In the genomic region with DNA sequence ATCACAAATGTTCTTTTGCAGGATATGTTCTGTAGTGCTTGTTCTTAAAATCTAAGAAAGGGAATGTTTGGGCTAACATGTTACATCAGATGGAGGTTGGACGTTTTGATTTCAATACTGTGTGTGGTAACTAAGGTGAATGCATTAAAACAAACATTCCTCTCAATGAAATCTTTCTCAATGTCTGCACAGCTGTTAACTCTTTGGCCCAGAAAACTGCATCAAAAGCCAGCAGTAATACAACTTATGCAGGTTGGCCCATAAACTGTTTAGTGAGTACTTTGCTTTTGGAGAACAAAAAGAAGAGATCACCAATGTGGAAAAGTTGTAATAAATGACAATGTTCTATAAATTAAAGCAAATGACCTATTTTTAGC, we compare ENCODE assay signal across 15 cellular contexts. TPM values are rescaled to one million over a fixed set of nuclear protein-coding genes. Genes with fewer than 3 reads are reported as not detected.
DNase-seq lines count a peak whose midpoint lies in the region; ATAC-seq lines count a peak whose summit lies in the region.
"Had no signal": no experiment of that assay in that cellular context is flagged by ENCODE, and none has a peak within 500 bp of the region (broad histone marks: within the 10 kb centered on the region; RNA-seq: fewer than 3 reads in every experiment).

No MANE protein-coding gene starts in this region.

- ATAC-seq in effector memory CD8-positive, alpha-beta T cell (replicated peaks), result no peak
- ATAC-seq: activated CD8-positive, alpha-beta T cell treated with anti-CD3 and anti-CD28 coated beads for 36 hours; HCT116 had no signal

- no peaks in the 10 kb centered on the region for H3K4me1 Mint-ChIP-seq in effector memory CD8-positive, alpha-beta T cell (ENCODE audit: low read depth in 2 of 2)

- peaks cover 11 to 37% of the 10 kb centered on the region in 2 donors for H3K27me3 Mint-ChIP-seq in effector memory CD8-positive, alpha-beta T cell

- H3K9me3 Mint-ChIP-seq in effector memory CD8-positive, alpha-beta T cell, result no peaks in the 10 kb centered on the region

- H3K4me3 Mint-ChIP-seq in effector memory CD8-positive, alpha-beta T cell, result no peak overlapping the region
- H3K4me3 Mint-ChIP-seq: activated CD8-positive, alpha-beta T cell treated with anti-CD3 and anti-CD28 coated beads for 36 hours had no signal

- no peaks in the 10 kb centered on the region for H3K36me3 Mint-ChIP-seq in effector memory CD8-positive, alpha-beta T cell (ENCODE audit: insufficient read depth)

- H3K27ac Mint-ChIP-seq in effector memory CD8-positive, alpha-beta T cell, result no peak overlapping the region
- H3K27ac Mint-ChIP-seq: activated CD8-positive, alpha-beta T cell treated with anti-CD3 and anti-CD28 coated beads for 36 hours had no signal

- DNase-seq in Daoy (ENCODE audit: low read depth) (peak; percentile 4), NCI-H748 (lab: John Stamatoyannopoulos, UW; ENCODE audit: unreplicated experiment) (peak; percentile 80), dermis blood vessel endothelial cell (peak; percentile 62), lung microvascular endothelial cell (ENCODE audit: low read depth in 2 of 2) (peak; percentile 53 to 76), pons (ENCODE audit: low spot score) (no peak), COR-L47 (lab: John Stamatoyannopoulos, UW) (no peak)
- no peak for DNase-seq in effector memory CD8-positive, alpha-beta T cell
- no peak for DNase-seq in activated CD4-positive, alpha-beta T cell treated with anti-CD3 and anti-CD28 coated beads, Interleukin-2, amount 50 U/mL, for 1 hour
- DNase-seq: activated CD8-positive, alpha-beta T cell treated with anti-CD3 and anti-CD28 coated beads for 36 hours; activated naive CD4-positive, alpha-beta T cell treated with Interleukin-2 at 50 U/mL for 16 hours; kidney glomerular epithelial cell; nucleus accumbens; thyroid gland had no signal

RNA-seq across cellular contexts. Expression of a gene that starts 18.1 kb away (rescaled TPM):
- 11.0 and 12.2 TPM in 2 replicates for total RNA-seq in Daoy (2014; rRNA removed; shearing (Covaris generic))
- total RNA-seq in dermis blood vessel endothelial cell (26.2 and 26.8 TPM in 2 replicates), lung microvascular endothelial cell (12.4 and 13.9 TPM in 2 replicates)
- total RNA-seq: activated CD8-positive, alpha-beta T cell treated with anti-CD3 and anti-CD28 coated beads for 36 hours; T-helper 1 cell treated with Interleukin-12 subunit alpha and Interleukin-12 subunit beta and Interleukin-4 antibody, amounts not matched to agents 30 ng/mL and 1 ng/mL, for 36 hours had no signal

Comparison
In these comparisons a context has a peak if more than half of its experiments do, and no peak if none do; other contexts are left out.
1. DNase-seq: peak in Daoy (single experiment), NCI-H748 (single experiment), dermis blood vessel endothelial cell (single experiment) and lung microvascular endothelial cell (2 of 2); none in effector memory CD8-positive, alpha-beta T cell (0 of 3), activated CD4-positive, alpha-beta T cell treated with anti-CD3 and anti-CD28 coated beads, Interleukin-2, amount 50 U/mL, for 1 hour (single experiment), pons (single experiment) and COR-L47 (single experiment).